ENCODE assay signal across 27 cellular contexts in genomic region chr11:102683277-102683676, GRCh38. TPM values are rescaled to one million over a fixed set of nuclear protein-coding genes. Genes with fewer than 3 reads are reported as not detected.
DNase-seq lines count a peak whose midpoint lies in the region; ATAC-seq, FAIRE-seq and TF ChIP-seq lines count a peak whose summit lies in the region.
"Had no signal": no experiment of that assay in that cellular context is flagged by ENCODE, and none has a peak within 500 bp of the region (broad histone marks: within the 10 kb centered on the region; RNA-seq: fewer than 3 reads in every experiment).

No MANE protein-coding gene starts in this region.

- H3K9ac ChIP-seq in GM12878 (ENCODE audit: control insufficient read depth, insufficient read depth, low read length) = no peak overlapping the region

- TF ChIP-seq RAD21 in GM12878 (IDR thresholded peaks at IDR 0.05; ENCODE audit: insufficient read depth, low read depth, low read length) = no peak

- no peaks in the 10 kb centered on the region for H4K20me1 ChIP-seq in GM12878 (ENCODE audit: control insufficient read depth, insufficient read depth)

- POLR2A ChIA-PET in GM12878 (lab: Charles Lee) = no interaction called here

- H3K27ac ChIP-seq in GM12878 (ENCODE audit: control insufficient read depth, insufficient read depth) = no peak overlapping the region
- H3K27ac ChIP-seq: HL-60, SJSA1, thoracic aorta had no signal

- DNase-seq in HuH-7 (ENCODE audit: low spot score) (peak; percentile 5), GM12878 (ENCODE audit: low read depth, low spot score) (no peak), kidney epithelial cell (ENCODE audit: low read depth) (no peak), putamen (ENCODE audit: low spot score) (no peak)
- DNase-seq in activated CD4-positive, alpha-beta T cell treated with anti-CD3 and anti-CD28 coated beads for 4 hours = no peak
- DNase-seq: activated CD4-positive, alpha-beta T cell treated with anti-CD3 and anti-CD28 coated beads for 48 hours; activated CD8-positive, alpha-beta memory T cell treated with anti-CD3 and anti-CD28 coated beads, Interleukin-2, amount 50 U/mL, for 48 hours; activated gamma-delta T cell treated with Interleukin-2 at 50 U/mL for 16 hours; BE2C; effector memory CD4-positive, alpha-beta T cell; GDM1; GOT3; hypothalamus; KBM-7; NCI-H2081 treated with DMSO at 0.1 percent for 48 hours; NCI-H510A treated with DMSO at 0.1 percent for 48 hours; T-helper 9 cell had no signal

- TF ChIP-seq CTCF in GM12875 (IDR thresholded peaks at IDR 0.05; ENCODE audit: borderline replicate concordance, insufficient read depth, low read depth, low read length) (peak; percentile 15; the same call in 1 of the 2 replicates), GM12878 (IDR thresholded peaks at IDR 0.05 in 2 of 3, conservative IDR thresholded peaks at IDR 0.05 in 1 of 3; ENCODE audit: control insufficient read depth in 2 of 3, extremely low read depth in 1 of 3, insufficient read depth in 1 of 3, low read depth in 3 of 3, low read length in 3 of 3) (peak; percentile 2 to 18 (median 3); a peak in 2 of 6 replicates), kidney epithelial cell (IDR thresholded peaks at IDR 0.05; ENCODE audit: insufficient read depth, low read length, poor library complexity, severe bottlenecking) (peak; percentile 1)

- H2AFZ ChIP-seq in GM12878 (ENCODE audit: control insufficient read depth, low read depth, low read length) = no peak overlapping the region

- no peak overlapping the region for H3K4me2 ChIP-seq in GM12878 (ENCODE audit: control insufficient read depth, insufficient read depth)

- RAD21 ChIA-PET in GM12878 (lab: Charles Lee; ENCODE audit: unreplicated experiment) = no interaction called here

- CTCF ChIA-PET in GM12878 (lab: Yijun Ruan, JAX) = interaction anchor here (0.5 kb wide), 1 partner anchor 55 kb away, joined by 3 read pairs; no protein-coding TSS in a partner anchor

- BruUV-seq in GM12878 (replicated peaks; lab: Mats Ljungman, UMichigan) = no TSS peak

- H3K27me3 ChIP-seq in GM12878 (replicated peaks in 1 of 2; ENCODE audit: control insufficient read depth in 2 of 2, insufficient read depth in 2 of 2, low read length in 1 of 2) (no peaks in the 10 kb centered on the region), kidney epithelial cell (ENCODE audit: control insufficient read depth, insufficient read depth, low read length) (no peaks in the 10 kb centered on the region)
- H3K27me3 ChIP-seq: BE2C, SJSA1 had no signal

- TF ChIP-seq POLR2A in GM12878 (IDR thresholded peaks at IDR 0.05; ENCODE audit: low read depth, low read length) = no peak

- no peak for FAIRE-seq in GM12878 (lab: Jason Lieb, UNC)

- no peaks in the 10 kb centered on the region for H3K79me2 ChIP-seq in GM12878 (ENCODE audit: control insufficient read depth, insufficient read depth, low read length)

- ATAC-seq in GM12878 (peak; percentile 47; the same call in 2 of the 3 replicates), HG02678 (IDR thresholded peaks at IDR 0.05; ENCODE audit: unreplicated experiment) (no peak), GM21723 (IDR thresholded peaks at IDR 0.05; ENCODE audit: unreplicated experiment) (no peak)

- SMC1A ChIA-PET in GM12878 (lab: Charles Lee; ENCODE audit: uncharacterized antibody, unreplicated experiment) = no interaction called here

- no peak overlapping the region for H3K4me3 ChIP-seq in GM12875 (ENCODE audit: low read depth, low read length)
- no peak overlapping the region for H3K4me3 ChIP-seq in GM12878
- H3K4me3 ChIP-seq in kidney epithelial cell (ENCODE audit: low read depth, low read length) = no peak overlapping the region
- H3K4me3 ChIP-seq: SJSA1, thoracic aorta had no signal

- WGBS in GM12878 (ENCODE audit: insufficient coverage, insufficient replicate concordance, low lambda C conversion rate, missing lambda C conversion rate) = 21% methylated on average over 4 of the region's 4 CpGs

- intact Hi-C loops in GM12878 (cut with micrococcal nuclease; ENCODE audit: unreplicated experiment) = no loop called here

- no peaks in the 10 kb centered on the region for H3K36me3 ChIP-seq in GM12878 (ENCODE audit: control insufficient read depth in 2 of 2, insufficient read depth in 2 of 2, low read length in 1 of 2)
- no peaks in the 10 kb centered on the region for H3K36me3 ChIP-seq in kidney epithelial cell (ENCODE audit: control insufficient read depth, insufficient read depth, low read length)
- H3K36me3 ChIP-seq: BE2C, SJSA1, thoracic aorta had no signal

- in situ Hi-C loops in GM12878 (cut with MboI) = no loop called here

- no peaks in the 10 kb centered on the region for H3K4me1 ChIP-seq in GM12878 (ENCODE audit: control insufficient read depth, insufficient read depth, low read length)
- H3K4me1 ChIP-seq: BE2C, SJSA1 had no signal

- H3K9me3 ChIP-seq in GM12878 (replicated peaks; ENCODE audit: control insufficient read depth, insufficient read depth, low read length) = no peaks in the 10 kb centered on the region
- H3K9me3 ChIP-seq: BE2C, SJSA1, thoracic aorta had no signal

- no peak for TF ChIP-seq EP300 in GM12878 (IDR thresholded peaks at IDR 0.05; ENCODE audit: borderline replicate concordance in 1 of 2, control insufficient read depth in 1 of 2, low read depth in 2 of 2, low read length in 2 of 2)

TF ChIP-seq in GM12878, 131 proteins besides CTCF, POLR2A, EP300 and RAD21 (continues in another document):
- TF ChIP-seq SREBF1 (IDR thresholded peaks at IDR 0.05; ENCODE audit: low read length) = no peak
- no peak for TF ChIP-seq SP1 (IDR thresholded peaks at IDR 0.05; ENCODE audit: low read depth, low read length)
- no peak for TF ChIP-seq CEBPB (IDR thresholded peaks at IDR 0.05; ENCODE audit: borderline replicate concordance in 1 of 2, low read depth in 2 of 2, low read length in 2 of 2)

RNA-seq across cellular contexts. Expression of gene MMP27, which starts 22.3 kb away (rescaled TPM):
- total RNA-seq in GM12878 (2013; cell fraction: nucleolus; rRNA removed) = not detected in 2 replicates
- not detected in 2 replicates for total RNA-seq in GM12878 (2014; rRNA removed)
- not detected in 2 replicates for total RNA-seq in GM12878 (2014; rRNA removed; fragmentation: Illumina TruSeq; extraction: Trizol)
- total RNA-seq in GM12878 (2021) = not detected in 2 replicates
- polyA plus RNA-seq in GM12878 (2011; ENCODE audit: low read depth) = not detected
- not detected in 2 replicates for polyA plus RNA-seq in GM12878 (2011; rRNA removed)
- polyA plus RNA-seq in GM12878 (2011; cell fraction: cytosol; rRNA removed) = not detected in 2 replicates
- not detected in 2 replicates for polyA plus RNA-seq in GM12878 (2011; cell fraction: nucleus; rRNA removed)
- polyA plus RNA-seq in GM12878 (2012) = not detected in 2 replicates
- polyA plus RNA-seq in GM12878 (2014; fragmentation: Illumina TruSeq; extraction: Trizol) = not detected in 2 replicates
- not detected for polyA plus RNA-seq in GM12878 (2014; fragmentation: Nextera tagmentation; extraction: Ambion mirVana)
- polyA plus RNA-seq in GM12878 (2014; rRNA removed) = not detected in 2 replicates
- polyA plus RNA-seq in GM12878 (2016; fragmentation: Nextera tagmentation; extraction: Ambion mirVana) = not detected
- not detected in 2 replicates for polyA minus RNA-seq in GM12878 (2011; rRNA and poly(A)+ RNA removed)
- polyA minus RNA-seq in GM12878 (2011; cell fraction: cytosol; rRNA and poly(A)+ RNA removed) = not detected in 2 replicates
- polyA minus RNA-seq in GM12878 (2011; cell fraction: nucleus; rRNA and poly(A)+ RNA removed) = not detected in 2 replicates
- total RNA-seq in kidney epithelial cell = not detected in 2 replicates
- total RNA-seq: mesothelial cell of epicardium, OCI-LY7, pulmonary artery endothelial cell, SJSA1, thoracic aorta had no signal
- polyA plus RNA-seq: neural cell had no signal

RNA-seq across cellular contexts. Expression of gene MMP8, which starts 41.5 kb away (rescaled TPM):
- not detected in 2 replicates for total RNA-seq in GM12878 (2013; cell fraction: nucleolus; rRNA removed)
- total RNA-seq in GM12878 (2014; rRNA removed) (not detected in 2 replicates), GM12878 (2014; rRNA removed; fragmentation: Illumina TruSeq; extraction: Trizol) (not detected in 2 replicates), GM12878 (2021) (not detected in 2 replicates), kidney epithelial cell (not detected in 2 replicates)
- polyA plus RNA-seq in GM12878 (2011; ENCODE audit: low read depth) = not detected
- polyA plus RNA-seq in GM12878 (2011; rRNA removed) (0.01 TPM in 1 of 2 replicates, not detected in the other), GM12878 (2014; fragmentation: Illumina TruSeq; extraction: Trizol) (not detected in 2 replicates), GM12878 (2014; fragmentation: Nextera tagmentation; extraction: Ambion mirVana) (not detected), GM12878 (2014; rRNA removed) (not detected in 2 replicates), GM12878 (2016; fragmentation: Nextera tagmentation; extraction: Ambion mirVana) (not detected)
- not detected in 2 replicates for polyA plus RNA-seq in GM12878 (2011; cell fraction: cytosol; rRNA removed)
- 0.09 TPM in 1 of 2 replicates, not detected in the other for polyA plus RNA-seq in GM12878 (2011; cell fraction: nucleus; rRNA removed)
- polyA plus RNA-seq in GM12878 (2012) = not detected in 2 replicates
- polyA minus RNA-seq in GM12878 (2011; rRNA and poly(A)+ RNA removed) = not detected in 2 replicates
- polyA minus RNA-seq in GM12878 (2011; cell fraction: cytosol; rRNA and poly(A)+ RNA removed) = not detected in 2 replicates
- not detected in 2 replicates for polyA minus RNA-seq in GM12878 (2011; cell fraction: nucleus; rRNA and poly(A)+ RNA removed)
- total RNA-seq: mesothelial cell of epicardium, OCI-LY7, pulmonary artery endothelial cell, SJSA1, thoracic aorta had no signal
- polyA plus RNA-seq: neural cell had no signal

RNA-seq across cellular contexts. Expression of gene MMP20, which starts 58.1 kb away (rescaled TPM):
- not detected in 2 replicates for total RNA-seq in GM12878 (2013; cell fraction: nucleolus; rRNA removed)
- total RNA-seq in GM12878 (2014; rRNA removed) = 0.05 and 0.11 TPM in 2 replicates
- 0.14 and 0.36 TPM in 2 replicates for total RNA-seq in GM12878 (2014; rRNA removed; fragmentation: Illumina TruSeq; extraction: Trizol)
- total RNA-seq in GM12878 (2021) = 0.13 and 0.18 TPM in 2 replicates
- polyA plus RNA-seq in GM12878 (2011; ENCODE audit: low read depth) = not detected
- 0.57 and 2.6 TPM in 2 replicates for polyA plus RNA-seq in GM12878 (2011; rRNA removed)
- polyA plus RNA-seq in GM12878 (2011; cell fraction: cytosol; rRNA removed) = 0.18 and 0.27 TPM in 2 replicates
- polyA plus RNA-seq in GM12878 (2011; cell fraction: nucleus; rRNA removed) = 0.19 and 0.49 TPM in 2 replicates
- polyA plus RNA-seq in GM12878 (2012) = not detected in 2 replicates
- polyA plus RNA-seq in GM12878 (2014; fragmentation: Illumina TruSeq; extraction: Trizol) = 0.11 and 0.19 TPM in 2 replicates
- under 1 TPM; 0.10 to 0.11 TPM for polyA plus RNA-seq in GM12878 (2014; fragmentation: Nextera tagmentation; extraction: Ambion mirVana)
- 0.11 and 0.24 TPM in 2 replicates for polyA plus RNA-seq in GM12878 (2014; rRNA removed)
- polyA plus RNA-seq in GM12878 (2016; fragmentation: Nextera tagmentation; extraction: Ambion mirVana) = not detected
- polyA minus RNA-seq in GM12878 (2011; rRNA and poly(A)+ RNA removed) = 0.21 and 0.22 TPM in 2 replicates
- 2.7 TPM in 1 of 2 replicates, not detected in the other for polyA minus RNA-seq in GM12878 (2011; cell fraction: cytosol; rRNA and poly(A)+ RNA removed)
- not detected in 2 replicates for polyA minus RNA-seq in GM12878 (2011; cell fraction: nucleus; rRNA and poly(A)+ RNA removed)
- total RNA-seq in kidney epithelial cell = not detected in 2 replicates
- total RNA-seq: mesothelial cell of epicardium, OCI-LY7, pulmonary artery endothelial cell, SJSA1, thoracic aorta had no signal
- polyA plus RNA-seq: neural cell had no signal
